In genomic region chr11:119608781-119609180, GRCh38 we compare ENCODE assay signal across 23 cellular contexts.
DNase-seq lines count a peak whose midpoint lies in the region; ATAC-seq and TF ChIP-seq lines count a peak whose summit lies in the region.
"Had no signal": no experiment of that assay in that cellular context is flagged by ENCODE, and none has a peak within 500 bp of the region (broad histone marks: within the 10 kb centered on the region; RNA-seq: fewer than 3 reads in every experiment).

No MANE protein-coding gene starts in this region.

- no peak for TF ChIP-seq CTCF in WTC11 (IDR thresholded peaks at IDR 0.05)

- H3K27ac Mint-ChIP-seq in WTC11 = no peak overlapping the region
- H3K27ac Mint-ChIP-seq: activated naive CD8-positive, alpha-beta T cell; activated T-cell treated with anti-CD3 and anti-CD28 coated beads, Interleukin-2, amount 50 U/mL, for 24 hours; CD4-positive, CD25-positive, alpha-beta regulatory T cell; nephron had no signal

- peaks cover 3% of the 10 kb centered on the region for H3K9me3 Mint-ChIP-seq in WTC11
- H3K9me3 Mint-ChIP-seq: activated T-cell treated with anti-CD3 and anti-CD28 coated beads, Interleukin-2, amount 50 U/mL, for 24 hours; nephron had no signal

- H3K4me1 Mint-ChIP-seq in WTC11 = peaks cover 29% of the 10 kb centered on the region
- H3K4me1 Mint-ChIP-seq: CD4-positive, CD25-positive, alpha-beta regulatory T cell had no signal

- peaks cover 47% of the 10 kb centered on the region for H3K27me3 Mint-ChIP-seq in WTC11 (ENCODE audit: low read depth)
- H3K27me3 Mint-ChIP-seq: activated naive CD8-positive, alpha-beta T cell had no signal

- POLR2A ChIA-PET in WTC11 (lab: Charles Lee) = no interaction called here

- ATAC-seq in WTC11 = peak; percentile 52
- ATAC-seq in GM21447 (IDR thresholded peaks at IDR 0.05; ENCODE audit: unreplicated experiment) = no peak
- ATAC-seq: K562, left colon, pancreas had no signal

- no peaks in the 10 kb centered on the region for H3K36me3 Mint-ChIP-seq in WTC11
- H3K36me3 Mint-ChIP-seq: activated naive CD8-positive, alpha-beta T cell; CD4-positive, CD25-positive, alpha-beta regulatory T cell had no signal

- no peak overlapping the region for H3K4me3 Mint-ChIP-seq in WTC11
- H3K4me3 Mint-ChIP-seq: activated naive CD8-positive, alpha-beta T cell; activated T-cell treated with anti-CD3 and anti-CD28 coated beads, Interleukin-2, amount 50 U/mL, for 24 hours; CD4-positive, CD25-positive, alpha-beta regulatory T cell; nephron had no signal

- CTCF ChIA-PET in WTC11 (lab: Charles Lee) = interaction anchor here (0.7 to 3.8 kb wide), 7 partner anchors 16 to 121 kb away, joined by 3 to 15 read pairs (median 5); partner anchors contain the start of gene NECTIN1

- DNase-seq in NCI-H82 (lab: John Stamatoyannopoulos, UW) (peak; percentile 21), NCI-H82 treated with DMSO at 0.1 percent for 48 hours (lab: John Stamatoyannopoulos, UW; ENCODE audit: unreplicated experiment) (no peak), WTC11 (ENCODE audit: low spot score) (no peak), medulla oblongata (ENCODE audit: extremely low spot score) (peak; percentile 31), NCI-H2196 (lab: John Stamatoyannopoulos, UW; ENCODE audit: unreplicated experiment) (no peak), Kasumi-1 (lab: John Stamatoyannopoulos, UW) (no peak)
- DNase-seq: activated CD4-positive, alpha-beta T cell treated with anti-CD3 and anti-CD28 coated beads, Interleukin-2, amount 50 U/mL, for 1 hour; activated effector memory CD4-positive, alpha-beta T cell treated with anti-CD3 and anti-CD28 coated beads, Interleukin-2, amount 50 U/mL, for 16 hours; activated T-cell treated with anti-CD3 and anti-CD28 coated beads, Interleukin-2, amount 50 U/mL, for 24 hours; AML-193; CD4-positive, CD25-positive, alpha-beta regulatory T cell; DND-41; GM23248; left colon; NCI-H2227 treated with DMSO at 0.1 percent for 48 hours; pancreas; small intestine; stimulated activated naive CD4-positive, alpha-beta T cell; testis had no signal

TF ChIP-seq in WTC11, 78 proteins besides CTCF, POLR2A, EP300 and RAD21:
- no peak for TF ChIP-seq ZNF396 (CRISPR knock-in tag; IDR thresholded peaks at IDR 0.05; ENCODE audit: borderline replicate concordance)
- no peak for TF ChIP-seq AFF4 (CRISPR knock-in tag; IDR thresholded peaks at IDR 0.05; ENCODE audit: borderline replicate concordance)
- TF ChIP-seq ZNF671 (CRISPR knock-in tag; IDR thresholded peaks at IDR 0.05) = no peak
- no peak for TF ChIP-seq NR3C1 (CRISPR knock-in tag; conservative IDR thresholded peaks at IDR 0.05; ENCODE audit: low read depth)
- no peak for TF ChIP-seq ZNF532 (CRISPR knock-in tag; IDR thresholded peaks at IDR 0.05; ENCODE audit: borderline replicate concordance)
- no peak for TF ChIP-seq ZNF121 (CRISPR knock-in tag; IDR thresholded peaks at IDR 0.05)
- TF ChIP-seq TEAD1 (CRISPR knock-in tag; IDR thresholded peaks at IDR 0.05) = no peak
- TF ChIP-seq E2F1 (CRISPR knock-in tag; IDR thresholded peaks at IDR 0.05) = no peak
- no peak for TF ChIP-seq ERG (CRISPR knock-in tag; IDR thresholded peaks at IDR 0.05)

Comparison
In these comparisons a context has a peak if more than half of its experiments do, and no peak if none do; other contexts are left out.
1. DNase-seq: peak in NCI-H82 (single experiment) and medulla oblongata (single experiment); none in NCI-H82 treated with DMSO at 0.1 percent for 48 hours (single experiment), WTC11 (single experiment), NCI-H2196 (single experiment) and Kasumi-1 (0 of 2).